Comparison of ENCODE assay signal across 10 cellular contexts in the genomic region with DNA sequence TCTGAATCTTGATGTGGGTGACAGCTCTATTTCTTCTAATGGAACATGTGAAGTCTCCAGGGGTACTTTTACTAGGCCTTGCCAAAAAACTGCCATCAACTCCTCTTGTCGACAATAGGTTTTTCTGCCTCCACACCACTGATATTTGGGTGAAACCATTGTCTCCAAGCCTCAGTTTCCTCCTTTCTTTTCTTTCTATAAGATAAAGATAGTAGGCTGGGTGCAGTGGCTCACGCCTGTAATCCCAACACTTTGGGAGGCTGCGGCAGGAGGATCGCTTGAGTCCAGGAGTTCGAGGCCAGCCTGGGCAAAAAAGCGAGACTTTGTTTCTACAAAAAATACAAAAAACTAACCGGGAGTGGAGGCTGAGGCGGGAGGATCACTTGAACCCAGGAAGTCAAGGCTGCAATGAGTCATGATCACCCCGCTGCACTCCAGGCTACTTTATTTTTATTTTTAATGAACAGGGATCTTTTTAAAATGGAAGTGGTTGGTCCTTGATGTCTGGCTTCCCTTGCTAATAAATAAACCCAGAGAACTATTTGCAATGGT.
A peak's percentile ranks its signal among the peaks of the same experiment; 100 is the strongest.
DNase-seq lines count a peak whose midpoint lies in the region; ATAC-seq and TF ChIP-seq lines count a peak whose summit lies in the region.
"Had no signal": no experiment of that assay in that cellular context is flagged by ENCODE, and none has a peak within 500 bp of the region (broad histone marks: within the 10 kb centered on the region; RNA-seq: fewer than 3 reads in every experiment).

No MANE protein-coding gene starts in this region.

- ATAC-seq in stimulated activated effector memory CD8-positive, alpha-beta T cell treated with anti-CD3 and anti-CD28 coated beads, Interleukin-12 subunit alpha, Interleukin-12 subunit beta, amount 100 ng/mL, for 72 hours = no peak
- no peak for ATAC-seq in GM18873 (IDR thresholded peaks at IDR 0.05; ENCODE audit: low FRiP score, unreplicated experiment)
- ATAC-seq in GM18909 (IDR thresholded peaks at IDR 0.05; ENCODE audit: poor library complexity, unreplicated experiment) = no peak

- no peak for DNase-seq in activated T-cell treated with anti-CD3 and anti-CD28 coated beads, Interleukin-2, amount 50 U/mL, for 24 hours
- no peak for DNase-seq in activated T-cell treated with anti-CD3 and anti-CD28 coated beads, Interleukin-2, amount 50 U/mL, for 48 hours
- DNase-seq in OCI-LY7 (ENCODE audit: low spot score) = no peak
- no peak for DNase-seq in effector memory CD4-positive, alpha-beta T cell
- peak in 1 of 2 donors; percentile 46 for DNase-seq in stimulated activated effector memory CD8-positive, alpha-beta T cell treated with anti-CD3 and anti-CD28 coated beads, Interleukin-12 subunit alpha, Interleukin-12 subunit beta, amount 100 ng/mL, for 72 hours (ENCODE audit: low spot score in 2 of 2)
- DNase-seq in progenitor cell of endocrine pancreas (ENCODE audit: low spot score, unreplicated experiment) = no peak

- H3K4me3 Mint-ChIP-seq in activated T-cell treated with anti-CD3 and anti-CD28 coated beads, Interleukin-2, amount 50 U/mL, for 24 hours = peak overlapping the region; percentile 55
- peak overlapping the region; percentile 68 for H3K4me3 Mint-ChIP-seq in stimulated activated effector memory CD8-positive, alpha-beta T cell treated with anti-CD3 and anti-CD28 coated beads, Interleukin-12 subunit alpha, Interleukin-12 subunit beta, amount 100 ng/mL, for 72 hours
- no peak overlapping the region for H3K4me3 Mint-ChIP-seq in progenitor cell of endocrine pancreas (ENCODE audit: low read depth)

- no peaks in the 10 kb centered on the region for H3K36me3 ChIP-seq in OCI-LY7 (ENCODE audit: insufficient read depth, low read length)
- H3K36me3 ChIP-seq in effector memory CD4-positive, alpha-beta T cell (ENCODE audit: control insufficient read depth, insufficient read depth, low read length) = no peaks in the 10 kb centered on the region
- H3K36me3 ChIP-seq: neutrophil had no signal

- no peak overlapping the region for H3K27ac ChIP-seq in OCI-LY7 (ENCODE audit: low read depth, low read length, poor library complexity, severe bottlenecking)
- peak overlapping the region; percentile 89 for H3K27ac ChIP-seq in effector memory CD4-positive, alpha-beta T cell (ENCODE audit: insufficient read depth, low read length, poor library complexity, severe bottlenecking)

- H3K4me2 ChIP-seq in OCI-LY7 (ENCODE audit: low read length) = peak overlapping the region; percentile 43

- H3K4me1 ChIP-seq in OCI-LY7 (ENCODE audit: insufficient read depth, low read length, poor library complexity, severe bottlenecking) = peaks cover 32% of the 10 kb centered on the region
- H3K4me1 ChIP-seq in effector memory CD4-positive, alpha-beta T cell (ENCODE audit: control insufficient read depth, insufficient read depth, low read length, poor library complexity, severe bottlenecking) = peaks cover 27% of the 10 kb centered on the region

- H3K9me2 ChIP-seq in OCI-LY7 (ENCODE audit: insufficient read depth, low read length) = no peaks in the 10 kb centered on the region

- no peaks in the 10 kb centered on the region for H3K27me3 ChIP-seq in effector memory CD4-positive, alpha-beta T cell (replicated peaks; ENCODE audit: control insufficient read depth, insufficient read depth, low read length, poor library complexity, severe bottlenecking)
- H3K27me3 ChIP-seq: neutrophil had no signal

- H3K36me3 Mint-ChIP-seq in activated T-cell treated with anti-CD3 and anti-CD28 coated beads, Interleukin-2, amount 50 U/mL, for 24 hours (ENCODE audit: low read depth) = no peaks in the 10 kb centered on the region
- H3K36me3 Mint-ChIP-seq in stimulated activated effector memory CD8-positive, alpha-beta T cell treated with anti-CD3 and anti-CD28 coated beads, Interleukin-12 subunit alpha, Interleukin-12 subunit beta, amount 100 ng/mL, for 72 hours = peaks cover 18% of the 10 kb centered on the region
- no peaks in the 10 kb centered on the region for H3K36me3 Mint-ChIP-seq in progenitor cell of endocrine pancreas (ENCODE audit: insufficient read depth)

- H4K20me1 ChIP-seq in OCI-LY7 (ENCODE audit: insufficient read depth, low read length) = no peaks in the 10 kb centered on the region

- H3K27me3 Mint-ChIP-seq in activated T-cell treated with anti-CD3 and anti-CD28 coated beads, Interleukin-2, amount 50 U/mL, for 24 hours = no peaks in the 10 kb centered on the region
- H3K27me3 Mint-ChIP-seq in progenitor cell of endocrine pancreas = peaks cover 5% of the 10 kb centered on the region

- no peaks in the 10 kb centered on the region for H3K9me3 ChIP-seq in OCI-LY7 (ENCODE audit: low read length)
- no peaks in the 10 kb centered on the region for H3K9me3 ChIP-seq in effector memory CD4-positive, alpha-beta T cell (ENCODE audit: control insufficient read depth, low read length)
- H3K9me3 ChIP-seq: neutrophil had no signal

- H3K9me3 Mint-ChIP-seq in activated T-cell treated with anti-CD3 and anti-CD28 coated beads, Interleukin-2, amount 50 U/mL, for 24 hours = peaks cover 6% of the 10 kb centered on the region
- peaks cover 7% of the 10 kb centered on the region for H3K9me3 Mint-ChIP-seq in stimulated activated effector memory CD8-positive, alpha-beta T cell treated with anti-CD3 and anti-CD28 coated beads, Interleukin-12 subunit alpha, Interleukin-12 subunit beta, amount 100 ng/mL, for 72 hours
- H3K9me3 Mint-ChIP-seq in progenitor cell of endocrine pancreas (ENCODE audit: low read depth) = no peaks in the 10 kb centered on the region
- H3K9me3 Mint-ChIP-seq: dendritic cell treated with granulocyte-macrophage colony-stimulating factor and Interleukin-4, amounts not matched to agents 40 ng/mL and 50 ng/mL, for 4 days had no signal

- no peak for TF ChIP-seq CTCF in OCI-LY7 (conservative IDR thresholded peaks at IDR 0.05; ENCODE audit: low read length)
- no peak for TF ChIP-seq CTCF in progenitor cell of endocrine pancreas (IDR thresholded peaks at IDR 0.05; ENCODE audit: unreplicated experiment)

- no peak overlapping the region for H3K4me3 ChIP-seq in OCI-LY7 (ENCODE audit: low read depth, low read length, poor library complexity, severe bottlenecking)
- no peak overlapping the region for H3K4me3 ChIP-seq in effector memory CD4-positive, alpha-beta T cell (ENCODE audit: insufficient read depth, low read depth, low read length, poor library complexity, severe bottlenecking)

- H3K4me1 Mint-ChIP-seq in activated T-cell treated with anti-CD3 and anti-CD28 coated beads, Interleukin-2, amount 50 U/mL, for 24 hours (ENCODE audit: low read depth) = peaks cover 78% of the 10 kb centered on the region
- H3K4me1 Mint-ChIP-seq in stimulated activated effector memory CD8-positive, alpha-beta T cell treated with anti-CD3 and anti-CD28 coated beads, Interleukin-12 subunit alpha, Interleukin-12 subunit beta, amount 100 ng/mL, for 72 hours = peaks cover 86% of the 10 kb centered on the region
- peaks cover 11% of the 10 kb centered on the region for H3K4me1 Mint-ChIP-seq in progenitor cell of endocrine pancreas (ENCODE audit: low read depth)

- BruUV-seq in OCI-LY7 (replicated peaks; lab: Mats Ljungman, UMichigan) = no TSS peak

- POLR2A ChIA-PET in OCI-LY7 (lab: Charles Lee) = interaction anchor here (0.6 to 1.8 kb wide), 8 partner anchors 10 to 295 kb away, joined by 3 to 5 read pairs (median 3); no protein-coding TSS in a partner anchor

- CTCF ChIA-PET in OCI-LY7 (lab: Charles Lee; ENCODE audit: unreplicated experiment) = interaction anchor here (1.2 to 1.6 kb wide), 2 partner anchors 10 to 244 kb away, joined by 3 to 4 read pairs; no protein-coding TSS in a partner anchor

- peak overlapping the region; percentile 75; the same call in 1 of the 2 replicates for H2AFZ ChIP-seq in OCI-LY7 (ENCODE audit: low read length)

- H3K27ac Mint-ChIP-seq in activated T-cell treated with anti-CD3 and anti-CD28 coated beads, Interleukin-2, amount 50 U/mL, for 24 hours = peak overlapping the region; percentile 90
- peak overlapping the region; percentile 92 for H3K27ac Mint-ChIP-seq in stimulated activated effector memory CD8-positive, alpha-beta T cell treated with anti-CD3 and anti-CD28 coated beads, Interleukin-12 subunit alpha, Interleukin-12 subunit beta, amount 100 ng/mL, for 72 hours
- no peak overlapping the region for H3K27ac Mint-ChIP-seq in progenitor cell of endocrine pancreas
- H3K27ac Mint-ChIP-seq: dendritic cell treated with granulocyte-macrophage colony-stimulating factor and Interleukin-4, amounts not matched to agents 40 ng/mL and 50 ng/mL, for 4 days had no signal

- intact Hi-C loops in OCI-LY7 (cut with micrococcal nuclease; ENCODE audit: unreplicated experiment) = loop anchor here (5.0 kb wide), 1 partner anchor 60 kb away; no protein-coding TSS in a partner anchor

- no peaks in the 10 kb centered on the region for H3K79me2 ChIP-seq in OCI-LY7 (ENCODE audit: insufficient read depth, low read depth, low read length)
